ENCODE assay signal across 33 cellular contexts in genomic region chr11:21948876-21949275, GRCh38.
"Had no signal": no experiment of that assay in that cellular context is flagged by ENCODE, and none has a peak within 500 bp of the region (broad histone marks: within the 10 kb centered on the region; RNA-seq: fewer than 3 reads in every experiment).

No MANE protein-coding gene starts in this region.

- H3K4me3 ChIP-seq: cardiac muscle cell had no signal

- H3K27ac Mint-ChIP-seq: activated CD4-positive, alpha-beta memory T cell treated with anti-CD3 and anti-CD28 coated beads, Interleukin-2, amount 10 ng/mL, durations not matched to agents 7 days and 5 days; activated CD8-positive, alpha-beta memory T cell treated with anti-CD3 and anti-CD28 coated beads, Interleukin-2, amount 10 ng/mL, durations not matched to agents 7 days and 5 days; activated naive CD8-positive, alpha-beta T cell treated with anti-CD3 and anti-CD28 coated beads for 36 hours; activated T-cell treated with anti-CD3 and anti-CD28 coated beads, Interleukin-2, amount 50 U/mL, for 72 hours; activated T-helper 17 cell treated with anti-CD3 and anti-CD28 coated beads, Interleukin-2, amount 50 U/mL, for 72 hours had no signal

- H3K27me3 Mint-ChIP-seq: activated CD4-positive, alpha-beta memory T cell treated with anti-CD3 and anti-CD28 coated beads, Interleukin-2, amount 10 ng/mL, durations not matched to agents 7 days and 5 days; activated CD8-positive, alpha-beta memory T cell treated with anti-CD3 and anti-CD28 coated beads, Interleukin-2, amount 10 ng/mL, durations not matched to agents 7 days and 5 days; activated naive CD8-positive, alpha-beta T cell treated with anti-CD3 and anti-CD28 coated beads for 36 hours; activated T-helper 17 cell treated with anti-CD3 and anti-CD28 coated beads, Interleukin-2, amount 50 U/mL, for 72 hours; central memory CD8-positive, alpha-beta T cell had no signal

- H3K4me3 Mint-ChIP-seq: activated CD4-positive, alpha-beta memory T cell treated with anti-CD3 and anti-CD28 coated beads, Interleukin-2, amount 10 ng/mL, durations not matched to agents 7 days and 5 days; activated CD8-positive, alpha-beta memory T cell treated with anti-CD3 and anti-CD28 coated beads, Interleukin-2, amount 10 ng/mL, durations not matched to agents 7 days and 5 days; activated naive CD8-positive, alpha-beta T cell treated with anti-CD3 and anti-CD28 coated beads for 36 hours; activated T-cell treated with anti-CD3 and anti-CD28 coated beads, Interleukin-2, amount 50 U/mL, for 72 hours; activated T-helper 17 cell treated with anti-CD3 and anti-CD28 coated beads, Interleukin-2, amount 50 U/mL, for 72 hours; central memory CD8-positive, alpha-beta T cell had no signal

- H3K9me3 Mint-ChIP-seq: activated CD4-positive, alpha-beta memory T cell treated with anti-CD3 and anti-CD28 coated beads, Interleukin-2, amount 10 ng/mL, durations not matched to agents 7 days and 5 days; activated naive CD8-positive, alpha-beta T cell treated with anti-CD3 and anti-CD28 coated beads for 36 hours had no signal

- H3K36me3 Mint-ChIP-seq: activated CD8-positive, alpha-beta memory T cell treated with anti-CD3 and anti-CD28 coated beads, Interleukin-2, amount 10 ng/mL, durations not matched to agents 7 days and 5 days; activated naive CD8-positive, alpha-beta T cell treated with anti-CD3 and anti-CD28 coated beads for 36 hours had no signal

- H3K27me3 ChIP-seq: brain microvascular endothelial cell, cardiac muscle cell had no signal

- H3K36me3 ChIP-seq: brain microvascular endothelial cell, cardiac muscle cell, WERI-Rb-1 had no signal

- H3K4me1 Mint-ChIP-seq: activated CD4-positive, alpha-beta memory T cell treated with anti-CD3 and anti-CD28 coated beads, Interleukin-2, amount 10 ng/mL, durations not matched to agents 7 days and 5 days; activated CD8-positive, alpha-beta memory T cell treated with anti-CD3 and anti-CD28 coated beads, Interleukin-2, amount 10 ng/mL, durations not matched to agents 7 days and 5 days; activated naive CD8-positive, alpha-beta T cell treated with anti-CD3 and anti-CD28 coated beads for 36 hours; activated T-helper 17 cell treated with anti-CD3 and anti-CD28 coated beads, Interleukin-2, amount 50 U/mL, for 72 hours; central memory CD8-positive, alpha-beta T cell had no signal

- DNase-seq: activated CD4-positive, alpha-beta memory T cell treated with anti-CD3 and anti-CD28 coated beads, Interleukin-2, amount 10 ng/mL, durations not matched to agents 7 days and 5 days; activated CD4-positive, alpha-beta T cell treated with anti-CD3 and anti-CD28 coated beads for 1 hour; activated CD4-positive, alpha-beta T cell treated with anti-CD3 and anti-CD28 coated beads for 48 hours; activated CD4-positive, CD25-positive, alpha-beta regulatory T cell; activated CD8-positive, alpha-beta memory T cell treated with anti-CD3 and anti-CD28 coated beads for 24 hours; activated CD8-positive, alpha-beta memory T cell treated with anti-CD3 and anti-CD28 coated beads, Interleukin-2, amount 10 ng/mL, durations not matched to agents 7 days and 5 days; activated CD8-positive, alpha-beta memory T cell treated with anti-CD3 and anti-CD28 coated beads, Interleukin-2, amount 50 U/mL, for 48 hours; activated effector memory CD4-positive, alpha-beta T cell treated with anti-CD3 and anti-CD28 coated beads, Interleukin-2, amount 50 U/mL, for 16 hours; activated naive CD4-positive, alpha-beta T cell; activated naive CD4-positive, alpha-beta T cell treated with anti-CD3 and anti-CD28 coated beads, Interleukin-2, amount 50 U/mL, for 16 hours; activated naive CD8-positive, alpha-beta T cell treated with anti-CD3 and anti-CD28 coated beads for 36 hours; activated T-cell treated with anti-CD3 and anti-CD28 coated beads, Interleukin-2, amount 50 U/mL, for 72 hours; amniotic stem cell; aorta; brain microvascular endothelial cell; Karpas-422; KBM-7; NCI-H1105; NCI-H1436 treated with DMSO at 0.1 percent for 48 hours; NCI-H1694 treated with DMSO at 0.1 percent for 48 hours; NCI-H2029; NCI-H2107; NCI-H226; NCI-H524 treated with DMSO at 0.1 percent for 48 hours; NCI-H82; NK-92 treated with Interleukin-12 subunit alpha and Interleukin-12 subunit beta, amount 100 ng/mL, for 24 hours; Right ventricle myocardium superior; SW 1271; T1000; WERI-Rb-1 had no signal

- H3K27ac ChIP-seq: brain microvascular endothelial cell, cardiac muscle cell, WERI-Rb-1 had no signal
